1 cellular context compared by ENCODE assay signal in genomic region chr2:24568492-24568891, GRCh38.
TF ChIP-seq lines count a peak whose summit lies in the region.

No MANE protein-coding gene starts in this region.

TF ChIP-seq in SK-N-SH, 30 proteins besides CTCF, POLR2A, EP300 and RAD21 (continued from another document):
- no peak for TF ChIP-seq FOSL2 (IDR thresholded peaks at IDR 0.05; ENCODE audit: borderline replicate concordance, low read depth)
- no peak for TF ChIP-seq RXRA (IDR thresholded peaks at IDR 0.05; ENCODE audit: borderline replicate concordance, low read depth)
- TF ChIP-seq ZBTB33 (IDR thresholded peaks at IDR 0.05; ENCODE audit: borderline replicate concordance, low read depth): no peak
- TF ChIP-seq PBX3 (IDR thresholded peaks at IDR 0.05): no peak
- TF ChIP-seq NRF1 (IDR thresholded peaks at IDR 0.05; ENCODE audit: low read depth, low read length): no peak
- no peak for TF ChIP-seq EZH2phosphoT487 (IDR thresholded peaks at IDR 0.05; ENCODE audit: borderline replicate concordance, low read depth)
- TF ChIP-seq USF1 (IDR thresholded peaks at IDR 0.05; ENCODE audit: borderline replicate concordance, low read depth): no peak
TF ChIP-seq in SK-N-SH: peak in this region for 0.
